ENCODE assay signal across 1 cellular context in the genomic region with DNA sequence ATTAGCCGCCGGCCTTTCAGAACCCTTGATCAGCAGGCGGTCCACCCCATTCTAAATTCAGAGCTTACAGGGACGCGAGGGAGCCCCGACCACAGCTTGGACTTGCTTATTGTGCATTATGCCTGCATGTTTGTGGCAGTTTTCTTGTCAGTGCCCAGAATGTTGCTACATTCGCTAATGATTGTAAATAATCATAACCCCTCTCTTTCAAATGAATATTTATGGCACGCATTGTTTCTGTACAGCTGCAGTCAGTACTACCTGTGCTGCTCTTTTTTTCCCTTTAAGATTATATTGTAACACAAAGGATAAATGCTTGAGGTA.
TF ChIP-seq lines count a peak whose summit lies in the region.

No MANE protein-coding gene starts in this region.

TF ChIP-seq in H1, 55 proteins besides CTCF, POLR2A, EP300 and RAD21:
- TF ChIP-seq, protein P1, sequence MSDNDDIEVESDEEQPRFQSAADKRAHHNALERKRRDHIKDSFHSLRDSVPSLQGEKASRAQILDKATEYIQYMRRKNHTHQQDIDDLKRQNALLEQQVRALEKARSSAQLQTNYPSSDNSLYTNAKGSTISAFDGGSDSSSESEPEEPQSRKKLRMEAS (IDR thresholded peaks at IDR 0.05): no peak
- no peak for TF ChIP-seq ASH2L (IDR thresholded peaks at IDR 0.05; ENCODE audit: low read length)
- TF ChIP-seq, protein P2, sequence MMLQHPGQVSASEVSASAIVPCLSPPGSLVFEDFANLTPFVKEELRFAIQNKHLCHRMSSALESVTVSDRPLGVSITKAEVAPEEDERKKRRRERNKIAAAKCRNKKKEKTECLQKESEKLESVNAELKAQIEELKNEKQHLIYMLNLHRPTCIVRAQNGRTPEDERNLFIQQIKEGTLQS (IDR thresholded peaks at IDR 0.05; ENCODE audit: insufficient read depth, low read depth, low read length): no peak
- TF ChIP-seq CBX5 (IDR thresholded peaks at IDR 0.05; ENCODE audit: low read depth, low read length): no peak
- no peak for TF ChIP-seq EGR1 (IDR thresholded peaks at IDR 0.05; ENCODE audit: borderline replicate concordance, low read depth, low read length)
- TF ChIP-seq ZNF274 (IDR thresholded peaks at IDR 0.05; ENCODE audit: borderline replicate concordance, extremely low read depth, low read length): no peak
- no peak for TF ChIP-seq BRCA1 (IDR thresholded peaks at IDR 0.05; ENCODE audit: low read depth, low read length)
- no peak for TF ChIP-seq BCL11A (IDR thresholded peaks at IDR 0.05; ENCODE audit: low read depth in 2 of 2, low read length in 2 of 2)
- TF ChIP-seq GTF2F1 (IDR thresholded peaks at IDR 0.05; ENCODE audit: borderline replicate concordance, low read depth, low read length): no peak
- no peak for TF ChIP-seq KDM1A (IDR thresholded peaks at IDR 0.05; ENCODE audit: borderline replicate concordance, low read length)
- no peak for TF ChIP-seq FOSL1 (IDR thresholded peaks at IDR 0.05; ENCODE audit: insufficient read depth, low read depth, low read length)
- TF ChIP-seq CBX8 (IDR thresholded peaks at IDR 0.05; ENCODE audit: borderline replicate concordance, low read depth, low read length): no peak
- no peak for TF ChIP-seq TAF1 (IDR thresholded peaks at IDR 0.05; ENCODE audit: low read depth, low read length)
- no peak for TF ChIP-seq GABPA (IDR thresholded peaks at IDR 0.05; ENCODE audit: borderline replicate concordance, insufficient read depth, low read length)
- TF ChIP-seq JUND (IDR thresholded peaks at IDR 0.05; ENCODE audit: low read length): no peak
- TF ChIP-seq PHF8 (conservative IDR thresholded peaks at IDR 0.05; ENCODE audit: low read depth, low read length): no peak
- TF ChIP-seq, protein P3, sequence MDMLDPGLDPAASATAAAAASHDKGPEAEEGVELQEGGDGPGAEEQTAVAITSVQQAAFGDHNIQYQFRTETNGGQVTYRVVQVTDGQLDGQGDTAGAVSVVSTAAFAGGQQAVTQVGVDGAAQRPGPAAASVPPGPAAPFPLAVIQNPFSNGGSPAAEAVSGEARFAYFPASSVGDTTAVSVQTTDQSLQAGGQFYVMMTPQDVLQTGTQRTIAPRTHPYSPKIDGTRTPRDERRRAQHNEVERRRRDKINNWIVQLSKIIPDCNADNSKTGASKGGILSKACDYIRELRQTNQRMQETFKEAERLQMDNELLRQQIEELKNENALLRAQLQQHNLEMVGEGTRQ (IDR thresholded peaks at IDR 0.05; ENCODE audit: low read length): no peak
- no peak for TF ChIP-seq NANOG (IDR thresholded peaks at IDR 0.05; ENCODE audit: insufficient read depth, low read depth, low read length, poor library complexity, severe bottlenecking)
- no peak for TF ChIP-seq EZH2 (IDR thresholded peaks at IDR 0.05; ENCODE audit: low read depth, low read length, severe bottlenecking)
